2 cellular contexts compared by ENCODE assay signal in genomic region chr5:163533229-163533628, GRCh38.
TF ChIP-seq lines count a peak whose summit lies in the region.

No MANE protein-coding gene starts in this region.

TF ChIP-seq in SK-N-SH, 30 proteins besides CTCF, POLR2A, EP300 and RAD21 (continued from another document):
- TF ChIP-seq, protein P1, sequence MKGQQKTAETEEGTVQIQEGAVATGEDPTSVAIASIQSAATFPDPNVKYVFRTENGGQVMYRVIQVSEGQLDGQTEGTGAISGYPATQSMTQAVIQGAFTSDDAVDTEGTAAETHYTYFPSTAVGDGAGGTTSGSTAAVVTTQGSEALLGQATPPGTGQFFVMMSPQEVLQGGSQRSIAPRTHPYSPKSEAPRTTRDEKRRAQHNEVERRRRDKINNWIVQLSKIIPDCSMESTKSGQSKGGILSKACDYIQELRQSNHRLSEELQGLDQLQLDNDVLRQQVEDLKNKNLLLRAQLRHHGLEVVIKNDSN (IDR thresholded peaks at IDR 0.05; ENCODE audit: borderline replicate concordance, low read depth), result no peak
- TF ChIP-seq SMC3 (IDR thresholded peaks at IDR 0.05; ENCODE audit: low read depth, low read length) (no peak), MEF2A (IDR thresholded peaks at IDR 0.05; ENCODE audit: borderline replicate concordance, low read depth) (no peak), RCOR1 (IDR thresholded peaks at IDR 0.05; ENCODE audit: low read length) (no peak), FOXJ3 (CRISPR knock-in tag; IDR thresholded peaks at IDR 0.05) (no peak), TEAD4 (IDR thresholded peaks at IDR 0.05; ENCODE audit: borderline replicate concordance, insufficient read depth) (no peak), GABPA (IDR thresholded peaks at IDR 0.05; ENCODE audit: low read depth) (no peak), FOXM1 (IDR thresholded peaks at IDR 0.05; ENCODE audit: low read depth) (no peak), ELF1 (IDR thresholded peaks at IDR 0.05) (no peak), MAX (IDR thresholded peaks at IDR 0.05; ENCODE audit: low read depth) (no peak), RXRA (IDR thresholded peaks at IDR 0.05; ENCODE audit: borderline replicate concordance, low read depth) (no peak), POLR2AphosphoS5 (IDR thresholded peaks at IDR 0.05; ENCODE audit: low read depth, low read length) (no peak)

TF ChIP-seq in SK-N-SH treated with all-trans-retinoic acid at 6 μM for 48 hours, 23 proteins besides CTCF, POLR2A, EP300 and RAD21 (continued from another document):
- TF ChIP-seq, protein P2, sequence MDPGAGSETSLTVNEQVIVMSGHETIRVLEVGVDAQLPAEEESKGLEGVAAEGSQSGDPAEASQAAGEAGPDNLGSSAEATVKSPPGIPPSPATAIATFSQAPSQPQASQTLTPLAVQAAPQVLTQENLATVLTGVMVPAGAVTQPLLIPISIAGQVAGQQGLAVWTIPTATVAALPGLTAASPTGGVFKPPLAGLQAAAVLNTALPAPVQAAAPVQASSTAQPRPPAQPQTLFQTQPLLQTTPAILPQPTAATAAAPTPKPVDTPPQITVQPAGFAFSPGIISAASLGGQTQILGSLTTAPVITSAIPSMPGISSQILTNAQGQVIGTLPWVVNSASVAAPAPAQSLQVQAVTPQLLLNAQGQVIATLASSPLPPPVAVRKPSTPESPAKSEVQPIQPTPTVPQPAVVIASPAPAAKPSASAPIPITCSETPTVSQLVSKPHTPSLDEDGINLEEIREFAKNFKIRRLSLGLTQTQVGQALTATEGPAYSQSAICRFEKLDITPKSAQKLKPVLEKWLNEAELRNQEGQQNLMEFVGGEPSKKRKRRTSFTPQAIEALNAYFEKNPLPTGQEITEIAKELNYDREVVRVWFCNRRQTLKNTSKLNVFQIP (CRISPR knock-in tag; IDR thresholded peaks at IDR 0.05; ENCODE audit: borderline replicate concordance, low read depth), result no peak
- TF ChIP-seq ZFP3 (CRISPR knock-in tag; IDR thresholded peaks at IDR 0.05) (no peak), GLIS3 (CRISPR knock-in tag; IDR thresholded peaks at IDR 0.05) (no peak), CREB5 (CRISPR knock-in tag; IDR thresholded peaks at IDR 0.05; ENCODE audit: low read depth) (no peak), ISL1 (CRISPR knock-in tag; IDR thresholded peaks at IDR 0.05) (no peak), ZNF70 (CRISPR knock-in tag; IDR thresholded peaks at IDR 0.05) (no peak), TSHZ2 (CRISPR knock-in tag; IDR thresholded peaks at IDR 0.05) (no peak), ZFP30 (CRISPR knock-in tag; IDR thresholded peaks at IDR 0.05) (no peak)
- TF ChIP-seq, protein P3, sequence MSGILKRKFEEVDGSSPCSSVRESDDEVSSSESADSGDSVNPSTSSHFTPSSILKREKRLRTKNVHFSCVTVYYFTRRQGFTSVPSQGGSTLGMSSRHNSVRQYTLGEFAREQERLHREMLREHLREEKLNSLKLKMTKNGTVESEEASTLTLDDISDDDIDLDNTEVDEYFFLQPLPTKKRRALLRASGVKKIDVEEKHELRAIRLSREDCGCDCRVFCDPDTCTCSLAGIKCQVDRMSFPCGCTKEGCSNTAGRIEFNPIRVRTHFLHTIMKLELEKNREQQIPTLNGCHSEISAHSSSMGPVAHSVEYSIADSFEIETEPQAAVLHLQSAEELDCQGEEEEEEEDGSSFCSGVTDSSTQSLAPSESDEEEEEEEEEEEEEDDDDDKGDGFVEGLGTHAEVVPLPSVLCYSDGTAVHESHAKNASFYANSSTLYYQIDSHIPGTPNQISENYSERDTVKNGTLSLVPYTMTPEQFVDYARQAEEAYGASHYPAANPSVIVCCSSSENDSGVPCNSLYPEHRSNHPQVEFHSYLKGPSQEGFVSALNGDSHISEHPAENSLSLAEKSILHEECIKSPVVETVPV (CRISPR knock-in tag; IDR thresholded peaks at IDR 0.05), result no peak
